In genomic region chr22:31343235-31344191, GRCh38 we compare ENCODE assay signal across 8 cellular contexts. TPM values are rescaled to one million over a fixed set of nuclear protein-coding genes. Genes with fewer than 3 reads are reported as not detected.
A peak's percentile ranks its signal among the peaks of the same experiment; 100 is the strongest.
DNase-seq lines count a peak whose midpoint lies in the region; ATAC-seq and FAIRE-seq lines count a peak whose summit lies in the region.

No MANE protein-coding gene starts in this region.

- H3K9me3 ChIP-seq in small intestine (ENCODE audit: control insufficient read depth, low read depth): no peaks in the 10 kb centered on the region

- H3K4me1 Mint-ChIP-seq in activated naive CD8-positive, alpha-beta T cell (ENCODE audit: low read depth): peaks cover 58% of the 10 kb centered on the region

- no peak for ATAC-seq in GM18867 (IDR thresholded peaks at IDR 0.05; ENCODE audit: unreplicated experiment)

- H3K4me1 ChIP-seq in small intestine (ENCODE audit: control insufficient read depth in 2 of 2, insufficient read depth in 1 of 2, low read depth in 1 of 2, low read length in 1 of 2): peaks cover 8 to 16% of the 10 kb centered on the region in 2 donors

- peak overlapping the region; percentile 90 for H3K4me3 Mint-ChIP-seq in activated naive CD8-positive, alpha-beta T cell

- H3K27ac Mint-ChIP-seq in activated naive CD8-positive, alpha-beta T cell: peak overlapping the region; percentile 92

- H3K27me3 Mint-ChIP-seq in activated naive CD8-positive, alpha-beta T cell: no peaks in the 10 kb centered on the region

- H3K36me3 ChIP-seq in small intestine (ENCODE audit: control insufficient read depth in 2 of 2, insufficient read depth in 2 of 2, low read length in 2 of 2): no peaks in the 10 kb centered on the region

- H3K4me3 ChIP-seq in iPS-11a (ENCODE audit: low read depth, low read length): peak overlapping the region; percentile 72
- peak overlapping the region; percentile 9 to 10 for H3K4me3 ChIP-seq in small intestine (ENCODE audit: low read depth in 1 of 2, low read length in 2 of 2)

- DNase-seq in NCI-H2196 (lab: John Stamatoyannopoulos, UW; ENCODE audit: unreplicated experiment) (peak; percentile 29), NCI-H2196 treated with DMSO at 0.1 percent for 48 hours (lab: John Stamatoyannopoulos, UW; ENCODE audit: unreplicated experiment) (no peak), NCI-H345 treated with DMSO at 0.1 percent for 48 hours (lab: John Stamatoyannopoulos, UW; ENCODE audit: unreplicated experiment) (peak; percentile 45), small intestine (peak; percentile 47), NCI-H2171 (lab: John Stamatoyannopoulos, UW) (no peak)

- no peaks in the 10 kb centered on the region for H3K36me3 Mint-ChIP-seq in activated naive CD8-positive, alpha-beta T cell

- H3K27me3 ChIP-seq in small intestine (ENCODE audit: control insufficient read depth in 2 of 2, insufficient read depth in 2 of 2, low read length in 2 of 2): no peaks in the 10 kb centered on the region

- peak overlapping the region; percentile 26 to 51 for H3K27ac ChIP-seq in small intestine (ENCODE audit: low read depth in 1 of 2, low read length in 1 of 2)

- 5 to 15% (median 11%) methylated on average over 18 of the region's 18 CpGs for WGBS in small intestine, 3 donors

- H3K9me3 Mint-ChIP-seq in activated naive CD8-positive, alpha-beta T cell (ENCODE audit: low read depth): no peaks in the 10 kb centered on the region

- FAIRE-seq in small intestine (lab: Jason Lieb, UNC): no peak

RNA-seq across cellular contexts. Expression of gene PATZ1, which starts 2.6 kb away (rescaled TPM):
- polyA plus RNA-seq in small intestine: 10 to 100 TPM in 1 of 3 donors, 1 to 10 TPM in 2; 4.2 to 19.9 (median 5.7) TPM

RNA-seq across cellular contexts. Expression of gene PIK3IP1, which starts 51.2 kb away (rescaled TPM):
- polyA plus RNA-seq in small intestine: 10 to 100 TPM in 1 of 3 donors, 1 to 10 TPM in 2; 3.1 to 16.4 (median 5.7) TPM

RNA-seq across cellular contexts. Expression of gene DRG1, which starts 55.9 kb away (rescaled TPM):
- 10 to 100 TPM; 39.2 to 45.1 (median 41.2) TPM for polyA plus RNA-seq in small intestine

Comparison
In these comparisons a context has a peak if more than half of its experiments do, and no peak if none do; other contexts are left out.
1. DNase-seq: peak in NCI-H2196 (single experiment), NCI-H345 treated with DMSO at 0.1 percent for 48 hours (single experiment) and small intestine (single experiment); none in NCI-H2196 treated with DMSO at 0.1 percent for 48 hours (single experiment) and NCI-H2171 (single experiment).